ENCODE assay signal across 1 cellular context in genomic region chr2:54899576-54900200, GRCh38.
TF ChIP-seq lines count a peak whose summit lies in the region.

No MANE protein-coding gene starts in this region.

TF ChIP-seq in HCT116, 20 proteins besides CTCF, POLR2A, EP300 and RAD21 (continued from another document):
- no peak for TF ChIP-seq REST (IDR thresholded peaks at IDR 0.05; ENCODE audit: low read depth)
- 0 out of 2 replicates have a peak, but pooled peaks have one; percentile 12 for TF ChIP-seq CBX3 (IDR thresholded peaks at IDR 0.05; ENCODE audit: low read depth)
- TF ChIP-seq FOSL1 (IDR thresholded peaks at IDR 0.05; ENCODE audit: low read depth): no peak
- TF ChIP-seq SIN3A (IDR thresholded peaks at IDR 0.05; ENCODE audit: low read depth): 0 out of 2 replicates have a peak, but pooled peaks have one; percentile 32
- TF ChIP-seq EZH2 (IDR thresholded peaks at IDR 0.05): no peak
- no peak for TF ChIP-seq SRF (IDR thresholded peaks at IDR 0.05; ENCODE audit: low read depth)
- TF ChIP-seq EGR1 (IDR thresholded peaks at IDR 0.05; ENCODE audit: low read depth): no peak
